Comparison of ENCODE assay signal across 1 cellular context in the genomic region with DNA sequence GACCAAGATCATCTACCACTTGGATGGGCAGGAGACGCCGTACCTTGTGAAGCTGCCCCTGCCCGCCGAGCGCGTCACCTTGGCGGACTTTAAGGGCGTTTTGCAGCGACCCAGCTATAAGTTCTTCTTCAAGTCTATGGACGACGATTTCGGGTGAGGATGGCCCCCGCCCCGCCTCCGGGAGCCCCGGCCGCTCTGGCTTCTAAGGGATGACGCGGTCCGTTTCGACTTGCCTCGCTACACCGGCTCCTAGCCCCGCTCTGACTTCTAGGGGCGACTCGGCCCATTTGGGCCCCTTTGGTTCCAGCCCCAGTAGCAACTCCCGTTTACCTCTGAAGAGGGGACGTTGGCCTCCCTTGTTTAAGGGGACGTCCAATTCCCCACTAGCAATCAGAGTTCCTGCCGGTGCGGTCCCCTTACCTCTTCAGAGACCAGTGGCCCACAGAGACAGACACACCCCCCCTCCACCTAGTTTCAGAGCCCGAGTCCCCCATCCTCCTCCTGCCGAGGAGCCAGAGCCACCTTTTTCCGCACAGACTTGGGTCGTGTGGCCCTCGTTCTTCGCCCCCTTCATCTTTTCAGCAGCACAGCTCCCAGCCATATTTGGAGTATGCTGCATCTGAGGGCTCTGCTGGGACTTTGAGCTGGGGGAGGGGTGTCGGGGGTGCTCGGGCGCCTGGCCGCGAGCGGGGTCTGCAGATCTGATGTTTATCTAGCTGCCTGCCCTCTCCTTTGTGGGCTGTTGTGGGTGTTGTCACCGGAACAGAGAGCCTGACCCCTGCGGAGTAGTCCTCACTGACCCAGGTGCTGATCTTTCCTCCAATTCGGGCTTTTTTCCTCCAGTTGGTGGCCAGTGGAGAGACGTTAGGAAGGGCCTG.
TF ChIP-seq lines count a peak whose summit lies in the region.

No MANE protein-coding gene starts in this region.

TF ChIP-seq in HepG2, 621 proteins besides CTCF, POLR2A, EP300 and RAD21 (continued from another document):
- TF ChIP-seq, protein P1, sequence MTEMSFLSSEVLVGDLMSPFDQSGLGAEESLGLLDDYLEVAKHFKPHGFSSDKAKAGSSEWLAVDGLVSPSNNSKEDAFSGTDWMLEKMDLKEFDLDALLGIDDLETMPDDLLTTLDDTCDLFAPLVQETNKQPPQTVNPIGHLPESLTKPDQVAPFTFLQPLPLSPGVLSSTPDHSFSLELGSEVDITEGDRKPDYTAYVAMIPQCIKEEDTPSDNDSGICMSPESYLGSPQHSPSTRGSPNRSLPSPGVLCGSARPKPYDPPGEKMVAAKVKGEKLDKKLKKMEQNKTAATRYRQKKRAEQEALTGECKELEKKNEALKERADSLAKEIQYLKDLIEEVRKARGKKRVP (CRISPR knock-in tag; IDR thresholded peaks at IDR 0.05) = no peak
- TF ChIP-seq, protein P2, sequence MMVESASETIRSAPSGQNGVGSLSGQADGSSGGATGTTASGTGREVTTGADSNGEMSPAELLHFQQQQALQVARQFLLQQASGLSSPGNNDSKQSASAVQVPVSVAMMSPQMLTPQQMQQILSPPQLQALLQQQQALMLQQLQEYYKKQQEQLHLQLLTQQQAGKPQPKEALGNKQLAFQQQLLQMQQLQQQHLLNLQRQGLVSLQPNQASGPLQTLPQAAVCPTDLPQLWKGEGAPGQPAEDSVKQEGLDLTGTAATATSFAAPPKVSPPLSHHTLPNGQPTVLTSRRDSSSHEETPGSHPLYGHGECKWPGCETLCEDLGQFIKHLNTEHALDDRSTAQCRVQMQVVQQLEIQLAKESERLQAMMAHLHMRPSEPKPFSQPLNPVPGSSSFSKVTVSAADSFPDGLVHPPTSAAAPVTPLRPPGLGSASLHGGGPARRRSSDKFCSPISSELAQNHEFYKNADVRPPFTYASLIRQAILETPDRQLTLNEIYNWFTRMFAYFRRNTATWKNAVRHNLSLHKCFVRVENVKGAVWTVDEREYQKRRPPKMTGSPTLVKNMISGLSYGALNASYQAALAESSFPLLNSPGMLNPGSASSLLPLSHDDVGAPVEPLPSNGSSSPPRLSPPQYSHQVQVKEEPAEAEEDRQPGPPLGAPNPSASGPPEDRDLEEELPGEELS (CRISPR knock-in tag; IDR thresholded peaks at IDR 0.05) = 0 out of 2 replicates have a peak, but pooled peaks have one; percentile 9
